23 cellular contexts compared by ENCODE assay signal in genomic region chr15:56891852-56892251, GRCh38. TPM values are rescaled to one million over a fixed set of nuclear protein-coding genes. Genes with fewer than 3 reads are reported as not detected.
A peak's percentile ranks its signal among the peaks of the same experiment; 100 is the strongest.
DNase-seq lines count a peak whose midpoint lies in the region; ATAC-seq, FAIRE-seq and TF ChIP-seq lines count a peak whose summit lies in the region.
"Had no signal": no experiment of that assay in that cellular context is flagged by ENCODE, and none has a peak within 500 bp of the region (broad histone marks: within the 10 kb centered on the region; RNA-seq: fewer than 3 reads in every experiment).

No MANE protein-coding gene starts in this region.

- peaks cover 10% of the 10 kb centered on the region for H3F3A ChIP-seq in GM23338 (replicated peaks; ENCODE audit: low read depth)

- H3K4me3 Mint-ChIP-seq in GM23338 = no peak overlapping the region
- H3K4me3 Mint-ChIP-seq in type B pancreatic cell = peak overlapping the region; percentile 7
- H3K4me3 Mint-ChIP-seq: B cell, HFFc6 had no signal

- H3K27me3 ChIP-seq in GM23338 (ENCODE audit: insufficient read depth) (peaks cover 19% of the 10 kb centered on the region), H1 (replicated peaks in 1 of 4; ENCODE audit: control insufficient read depth in 3 of 4, extremely low read depth in 1 of 4, insufficient read depth in 3 of 4, low read length in 3 of 4) (peaks cover 5 to 15% (median 11%) of the 10 kb centered on the region in 4 experiments; a peak in 6 of 7 replicates)
- H3K27me3 ChIP-seq: BLaER1 treated with 17β-estradiol and CSF1 and Interleukin-3, amounts not matched to agents 10 nM and 100 nM had no signal

- no peak overlapping the region for H4K8ac ChIP-seq in H1 (ENCODE audit: extremely low read depth, insufficient read depth, low read length)

- TF ChIP-seq EP300 in H1 (IDR thresholded peaks at IDR 0.05; ENCODE audit: borderline replicate concordance in 1 of 2, low read depth in 2 of 2, low read length in 2 of 2) = no peak

- no peak overlapping the region for H2AK5ac ChIP-seq in H1 (ENCODE audit: low read depth, low read length)

- H3K4me3 ChIP-seq in GM23338 = no peak overlapping the region
- H3K4me3 ChIP-seq in H1 (ENCODE audit: extremely low read depth in 1 of 4, insufficient read depth in 2 of 4, low read depth in 3 of 4, low read length in 4 of 4) = no peak overlapping the region
- H3K4me3 ChIP-seq: BLaER1 treated with 17β-estradiol and CSF1 and Interleukin-3, amounts not matched to agents 10 nM and 100 nM; K562 had no signal

- H2BK15ac ChIP-seq in H1 (ENCODE audit: low read length) = no peak overlapping the region

- peaks cover 4% of the 10 kb centered on the region for H3K23me2 ChIP-seq in H1 (ENCODE audit: low read depth, low read length)

- H3K9me3 Mint-ChIP-seq in GM23338 (no peaks in the 10 kb centered on the region), type B pancreatic cell (no peaks in the 10 kb centered on the region)
- H3K9me3 Mint-ChIP-seq: CD8-positive, alpha-beta memory T cell; HFFc6 had no signal

- TF ChIP-seq RAD21 in H1 (IDR thresholded peaks at IDR 0.05 in 1 of 2, conservative IDR thresholded peaks at IDR 0.05 in 1 of 2; ENCODE audit: low read depth in 2 of 2, low read length in 2 of 2) = no peak

- no peak for TF ChIP-seq CTCF in GM23338 (conservative IDR thresholded peaks at IDR 0.05; ENCODE audit: low read depth in 2 of 2)
- no peak for TF ChIP-seq CTCF in H1 (IDR thresholded peaks at IDR 0.05; ENCODE audit: control extremely low read depth in 1 of 3, insufficient read depth in 1 of 3, low read depth in 1 of 3, low read length in 3 of 3)
- TF ChIP-seq CTCF in type B pancreatic cell (conservative IDR thresholded peaks at IDR 0.05) = no peak

- H3K27ac Mint-ChIP-seq in GM23338 = no peak overlapping the region
- no peak overlapping the region for H3K27ac Mint-ChIP-seq in type B pancreatic cell
- H3K27ac Mint-ChIP-seq: B cell; CD8-positive, alpha-beta memory T cell; HFFc6 had no signal

- H3K4me1 Mint-ChIP-seq in GM23338 (peaks cover 21% of the 10 kb centered on the region), type B pancreatic cell (ENCODE audit: unreplicated experiment) (peaks cover 37% of the 10 kb centered on the region)

- H3K14ac ChIP-seq in H1 (ENCODE audit: insufficient read length) = no peak overlapping the region

- H3K79me2 ChIP-seq in GM23338 (replicated peaks; ENCODE audit: insufficient read depth) (no peaks in the 10 kb centered on the region), H1 (ENCODE audit: control insufficient read depth in 1 of 2, insufficient read depth in 2 of 2, low read length in 2 of 2) (no peaks in the 10 kb centered on the region)

- no peak overlapping the region for H2BK12ac ChIP-seq in H1 (ENCODE audit: low read depth, low read length)

- FAIRE-seq in H1 (lab: Jason Lieb, UNC) = no peak
- FAIRE-seq: G401.6, GM12892, GM18507, HTR-8/SVneo, K562 had no signal

- H3K56ac ChIP-seq in H1 (replicated peaks; ENCODE audit: insufficient read length, low read depth, low read length) = no peak overlapping the region

- H3K4ac ChIP-seq in H1 (replicated peaks; ENCODE audit: insufficient read length, low read depth, low read length) = no peak overlapping the region

- H2AFZ ChIP-seq in GM23338 = no peak overlapping the region
- H2AFZ ChIP-seq in H1 (ENCODE audit: low read length) = no peak overlapping the region

- H3K4me1 ChIP-seq in GM23338 (ENCODE audit: insufficient read depth) (peaks cover 12% of the 10 kb centered on the region), H1 (replicated peaks in 1 of 4; ENCODE audit: control insufficient read depth in 3 of 4, insufficient read depth in 4 of 4, low read length in 3 of 4) (no peaks in the 10 kb centered on the region)

- H3K4me2 ChIP-seq in GM23338 (no peak overlapping the region), H1 (ENCODE audit: insufficient read depth in 1 of 2, low read depth in 2 of 2, low read length in 2 of 2) (no peak overlapping the region)
- H3K4me2 ChIP-seq: BLaER1 treated with 17β-estradiol and CSF1 and Interleukin-3, amounts not matched to agents 10 nM and 100 nM had no signal

- no peak; the same call in 1 of the 3 replicates for ATAC-seq in GM23338
- ATAC-seq: HCT116, K562 had no signal

- H3K27me3 Mint-ChIP-seq in GM23338 (ENCODE audit: insufficient read depth, low read depth, poor library complexity) = peaks cover 2% of the 10 kb centered on the region
- H3K27me3 Mint-ChIP-seq in type B pancreatic cell = no peaks in the 10 kb centered on the region
- H3K27me3 Mint-ChIP-seq: B cell had no signal

- no peak overlapping the region for H2BK120ac ChIP-seq in H1 (replicated peaks; ENCODE audit: low read depth, low read length)

- H4K5ac ChIP-seq in H1 (ENCODE audit: insufficient read length, low read depth, low read length) = no peak overlapping the region

- H3K36me3 Mint-ChIP-seq in GM23338 (ENCODE audit: low read depth) = peaks cover 3% of the 10 kb centered on the region; the same call in 1 of the 3 replicates
- H3K36me3 Mint-ChIP-seq in type B pancreatic cell = peaks cover 4% of the 10 kb centered on the region

- no peaks in the 10 kb centered on the region for H3K9me3 ChIP-seq in H1 (ENCODE audit: insufficient read depth in 2 of 2, low read depth in 1 of 2, low read length in 1 of 2)

- H2BK20ac ChIP-seq in H1 (ENCODE audit: low read length) = no peak overlapping the region

- DNase-seq in GM23338 (ENCODE audit: low spot score) = peak; percentile 31
- no peak for DNase-seq in H1 (ENCODE audit: low read depth in 1 of 2, low spot score in 2 of 2)
- peak; percentile 20 for DNase-seq in iPS-NIHi7 (ENCODE audit: extremely low spot score)
- no peak for DNase-seq in type B pancreatic cell (ENCODE audit: extremely low spot score, unreplicated experiment)
- no peak for DNase-seq in activated T-cell treated with anti-CD3 and anti-CD28 coated beads for 4 hours
- no peak for DNase-seq in NCI-H69 (lab: John Stamatoyannopoulos, UW)
- DNase-seq in mesenteric fat pad (ENCODE audit: low spot score) = no peak
- DNase-seq: CD8-positive, alpha-beta memory T cell; COR-L47; DMS 273 treated with DMSO at 0.1 percent for 48 hours; DMS53; DND-41; EL; HFFc6; IMR-90 had no signal

- no peak overlapping the region for H3K18ac ChIP-seq in H1 (ENCODE audit: extremely low read depth, low read length)

- no peaks in the 10 kb centered on the region for H4K20me1 ChIP-seq in GM23338 (replicated peaks; ENCODE audit: insufficient read depth)
- no peaks in the 10 kb centered on the region for H4K20me1 ChIP-seq in H1 (replicated peaks in 1 of 2; ENCODE audit: control insufficient read depth in 1 of 2, insufficient read depth in 2 of 2, low read length in 2 of 2)
- H4K20me1 ChIP-seq: BLaER1 treated with 17β-estradiol and CSF1 and Interleukin-3, amounts not matched to agents 10 nM and 100 nM had no signal

- H3K36me3 ChIP-seq in GM23338 (ENCODE audit: insufficient read depth) = no peaks in the 10 kb centered on the region
- no peaks in the 10 kb centered on the region; a peak in 1 of 8 replicates for H3K36me3 ChIP-seq in H1 (ENCODE audit: control insufficient read depth in 2 of 4, insufficient read depth in 4 of 4, low read length in 3 of 4)
- H3K36me3 ChIP-seq: BLaER1 treated with 17β-estradiol and CSF1 and Interleukin-3, amounts not matched to agents 10 nM and 100 nM had no signal

- H3K9me2 ChIP-seq in GM23338 (ENCODE audit: insufficient read depth) = no peaks in the 10 kb centered on the region

- no peak overlapping the region for H4K91ac ChIP-seq in H1 (replicated peaks; ENCODE audit: insufficient read length, low read length)

- TF ChIP-seq POLR2A in H1 (IDR thresholded peaks at IDR 0.05; ENCODE audit: control extremely low read depth in 1 of 2, low read depth in 2 of 2, low read length in 2 of 2) = no peak

- H2BK5ac ChIP-seq in H1 (ENCODE audit: low read depth, low read length) = no peak overlapping the region

- H3K9ac ChIP-seq in H1 (replicated peaks in 1 of 4; ENCODE audit: extremely low read depth in 1 of 4, low read depth in 3 of 4, low read length in 3 of 4) = no peak overlapping the region
- H3K9ac ChIP-seq: BLaER1 treated with 17β-estradiol and CSF1 and Interleukin-3, amounts not matched to agents 10 nM and 100 nM had no signal

- no peaks in the 10 kb centered on the region for H3K79me1 ChIP-seq in H1 (ENCODE audit: low read depth, low read length)

- no peak overlapping the region for H3K23ac ChIP-seq in H1 (ENCODE audit: insufficient read length)

- POLR2A ChIA-PET in H1 (lab: Charles Lee; ENCODE audit: partially characterized antibody) = interaction anchor here (2.1 to 4.8 kb wide), 2 partner anchors 22 to 26 kb away, joined by 4 to 22 read pairs; partner anchors contain the start of gene TCF12

- CTCF ChIA-PET in H1 (lab: Charles Lee; ENCODE audit: partially characterized antibody) = interaction anchor here (0.6 to 1.1 kb wide), 2 partner anchors 18 to 397 kb away, joined by 3 to 5 read pairs; no protein-coding TSS in a partner anchor

- H3K27ac ChIP-seq in GM23338 (ENCODE audit: low read depth) (no peak overlapping the region), H1 (ENCODE audit: low read depth, low read length) (no peak overlapping the region)
- H3K27ac ChIP-seq: BLaER1 treated with 17β-estradiol and CSF1 and Interleukin-3, amounts not matched to agents 10 nM and 100 nM had no signal

TF ChIP-seq in GM23338, 12 proteins besides CTCF, POLR2A, EP300 and RAD21 (continues in another document):
- TF ChIP-seq EZH2phosphoT487 (IDR thresholded peaks at IDR 0.05; ENCODE audit: unreplicated experiment) (no peak), ZNF114 (CRISPR knock-in tag; IDR thresholded peaks at IDR 0.05) (no peak)

TF ChIP-seq in H1, 55 proteins besides CTCF, POLR2A, EP300 and RAD21:
- TF ChIP-seq POLR2AphosphoS5 (IDR thresholded peaks at IDR 0.05; ENCODE audit: low read depth, low read length) (0 out of 2 replicates have a peak, but pooled peaks have one; percentile 31), BRCA1 (IDR thresholded peaks at IDR 0.05; ENCODE audit: low read depth, low read length) (no peak)
TF ChIP-seq in H1: peak in this region for 1.

RNA-seq across cellular contexts. Expression of gene TCF12, which starts 26.6 kb away (rescaled TPM):
- 69.2 and 104 TPM in 2 replicates for total RNA-seq in GM23338 (2014; rRNA removed; shearing (Covaris generic))
- polyA plus RNA-seq in GM23338 (2016; fragmentation: Nextera tagmentation; extraction: Ambion mirVana) (26.9 and 27.6 TPM in 2 replicates), H1 (2011; rRNA removed) (85.8 and 95.9 TPM in 2 replicates)
- 90.9 and 101 TPM in 2 replicates for total RNA-seq in H1 (2021; fragmentation: NEBNext Ultra II Directional; extraction: Animal tissue kit (Norgen Biotek cat#: 25700))
- polyA plus RNA-seq in H1 (2011; cell fraction: cytosol; rRNA removed) = 49.9 TPM
- polyA plus RNA-seq in H1 (2011; cell fraction: nucleus; rRNA removed) = 85.0 TPM
- 43.7 to 62.1 TPM (median 48.9 TPM) in 4 replicates for polyA plus RNA-seq in H1 (2012, experiment 1 of 2)
- 2.3 TPM for polyA plus RNA-seq in H1 (2012, experiment 2 of 2)
- polyA plus RNA-seq in H1 (2013, experiment 1 of 2) = 38.2 TPM
- 37.4 TPM for polyA plus RNA-seq in H1 (2013, experiment 2 of 2)
- polyA minus RNA-seq in H1 (2011; rRNA and poly(A)+ RNA removed) = 187 and 255 TPM in 2 replicates
- polyA minus RNA-seq in H1 (2011; cell fraction: cytosol; rRNA and poly(A)+ RNA removed) = 67.1 TPM
- polyA minus RNA-seq in H1 (2011; cell fraction: nucleus; rRNA and poly(A)+ RNA removed) = 203 TPM
- total RNA-seq in type B pancreatic cell (ENCODE audit: low replicate concordance) (74.9 and 153 TPM in 2 replicates), mesenteric fat pad (103 TPM)

Comparison
In these comparisons a context has a peak if more than half of its experiments do, and no peak if none do; other contexts are left out.
1. DNase-seq: peak in GM23338 (single experiment) and iPS-NIHi7 (single experiment); none in H1 (0 of 2), type B pancreatic cell (single experiment), activated T-cell treated with anti-CD3 and anti-CD28 coated beads for 4 hours (single experiment), NCI-H69 (single experiment) and mesenteric fat pad (single experiment).